In the genomic region with DNA sequence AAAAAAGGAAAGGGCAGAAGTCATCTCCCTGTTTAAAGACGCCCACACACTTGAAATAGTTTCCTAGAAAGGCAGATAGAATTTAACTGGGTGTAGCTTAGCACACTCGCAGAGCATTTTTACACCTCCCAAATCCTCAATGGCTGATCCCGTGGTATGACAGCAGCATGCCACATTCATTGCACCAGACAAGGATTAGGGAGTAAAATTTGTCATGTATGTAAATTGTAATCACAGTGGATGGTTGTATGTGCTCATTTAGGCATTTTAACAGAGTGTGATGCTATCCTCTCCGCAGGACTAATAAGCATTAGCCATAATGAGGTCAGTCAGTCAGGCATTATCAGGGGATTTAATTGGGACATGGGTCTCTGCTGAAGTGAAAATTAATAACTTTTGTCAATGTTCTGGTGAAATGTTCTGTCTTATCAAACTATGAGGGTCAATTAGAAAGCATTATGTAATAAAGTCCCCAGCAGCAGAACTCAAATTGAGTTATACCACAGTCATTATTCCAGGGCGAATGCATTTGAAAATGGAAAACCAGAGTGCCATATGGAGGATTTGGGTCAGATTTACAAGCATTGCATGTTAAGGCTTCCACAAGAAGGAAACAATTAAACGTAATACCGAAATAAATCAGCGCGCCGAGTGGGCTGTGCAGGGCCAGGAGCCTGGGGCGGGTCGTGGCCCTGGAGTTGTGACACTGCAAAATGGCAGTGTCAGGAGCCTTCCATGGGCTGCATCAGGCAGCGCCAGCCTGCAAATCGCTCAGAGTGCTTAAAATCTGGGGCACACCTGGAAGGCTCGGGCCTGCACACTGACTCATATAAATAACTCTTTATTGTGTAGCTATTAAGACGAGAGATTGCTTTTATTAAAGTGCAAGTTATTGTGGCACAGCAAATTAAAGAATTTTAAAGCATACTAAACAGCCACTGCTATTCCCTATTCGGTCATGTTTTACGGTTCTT, we compare ENCODE assay signal across 15 cellular contexts.
DNase-seq lines count a peak whose midpoint lies in the region; ATAC-seq, FAIRE-seq and TF ChIP-seq lines count a peak whose summit lies in the region.
"Had no signal": no experiment of that assay in that cellular context is flagged by ENCODE, and none has a peak within 500 bp of the region (broad histone marks: within the 10 kb centered on the region; RNA-seq: fewer than 3 reads in every experiment).

No MANE protein-coding gene starts in this region.

- no peaks in the 10 kb centered on the region for H3K36me3 ChIP-seq in liver (ENCODE audit: control insufficient read depth in 4 of 4, insufficient read depth in 3 of 4, low read depth in 1 of 4, low read length in 3 of 4)
- no peaks in the 10 kb centered on the region for H3K36me3 ChIP-seq in subcutaneous abdominal adipose tissue (ENCODE audit: control insufficient read depth in 5 of 5, insufficient read depth in 5 of 5, low read length in 5 of 5)
- H3K36me3 ChIP-seq: gastrocnemius medialis had no signal

- TF ChIP-seq CTCF in WI38 (IDR thresholded peaks at IDR 0.05; ENCODE audit: low read depth, low read length) (no peak), liver (IDR thresholded peaks at IDR 0.05; ENCODE audit: low read depth, low read length, missing input control) (no peak), foreskin keratinocyte (conservative IDR thresholded peaks at IDR 0.05) (no peak)

- 83% methylated on average over 18 of the region's 18 CpGs for WGBS in liver

- H3K9ac ChIP-seq in liver (ENCODE audit: low read depth in 1 of 2, low read length in 2 of 2) = peak overlapping the region in 1 of 2 donors; percentile 91
- peak overlapping the region in 1 of 5 donors; percentile 68 for H3K9ac ChIP-seq in subcutaneous abdominal adipose tissue (ENCODE audit: low read length in 5 of 5)

- TF ChIP-seq RAD21 in liver (IDR thresholded peaks at IDR 0.05) = peak; percentile 5 to 19

- H3K27ac ChIP-seq in liver (ENCODE audit: low read depth in 1 of 2, low read length in 2 of 2) (peak overlapping the region; percentile 88 to 92), subcutaneous abdominal adipose tissue (ENCODE audit: low read depth, low read length) (peak overlapping the region; percentile 42), foreskin keratinocyte (no peak overlapping the region)

- H3K4me1 ChIP-seq in liver (ENCODE audit: control insufficient read depth in 4 of 4, insufficient read depth in 4 of 4, low read length in 3 of 4) = peaks cover 0 to 13% (median 7%) of the 10 kb centered on the region in 4 donors
- peaks cover 0 to 20% (median 8%) of the 10 kb centered on the region in 5 donors for H3K4me1 ChIP-seq in subcutaneous abdominal adipose tissue (ENCODE audit: control insufficient read depth in 5 of 5, insufficient read depth in 5 of 5, low read length in 5 of 5)
- no peaks in the 10 kb centered on the region for H3K4me1 ChIP-seq in foreskin keratinocyte

- peak; percentile 69 for FAIRE-seq in GM12892 (lab: Jason Lieb, UNC)
- FAIRE-seq: colon, GM12878 had no signal

- H3K9me3 ChIP-seq in liver (ENCODE audit: control insufficient read depth in 4 of 4, low read length in 3 of 4) (no peaks in the 10 kb centered on the region), subcutaneous abdominal adipose tissue (ENCODE audit: control insufficient read depth in 5 of 5, low read length in 5 of 5) (no peaks in the 10 kb centered on the region)
- H3K9me3 ChIP-seq: gastrocnemius medialis had no signal

- ATAC-seq in foreskin keratinocyte = no peak

- no peak for TF ChIP-seq POLR2A in GM12892 (IDR thresholded peaks at IDR 0.05; ENCODE audit: low read depth, low read length)

- H3K4me3 ChIP-seq in WI38 (ENCODE audit: low read depth, low read length) (peak overlapping the region; percentile 53; the same call in 1 of the 2 replicates), liver (ENCODE audit: low read depth in 1 of 3, low read length in 3 of 3) (peak overlapping the region in 2 of 3 donors; percentile 43 to 47), subcutaneous abdominal adipose tissue (ENCODE audit: low read depth in 1 of 5, low read length in 5 of 5) (peak overlapping the region in 3 of 5 donors; percentile 47 to 62 (median 54))
- H3K4me3 ChIP-seq: GM12878 had no signal

- DNase-seq in GM12892 (ENCODE audit: insufficient read length) (no peak), foreskin keratinocyte (no peak), NCI-H1417 treated with DMSO at 0.1 percent for 48 hours (lab: John Stamatoyannopoulos, UW) (no peak), NCI-H2029 treated with DMSO at 0.1 percent for 48 hours (lab: John Stamatoyannopoulos, UW) (no peak)
- DNase-seq in stimulated activated CD4-positive, alpha-beta T cell treated with anti-CD3 and anti-CD28 coated beads, Interleukin-2, amount 100 ng/mL, for 24 hours = no peak
- DNase-seq: activated CD4-positive, alpha-beta T cell treated with anti-CD3 and anti-CD28 coated beads, Interleukin-2, amount 10 ng/mL, durations not matched to agents 24 days and 14 days; activated gamma-delta T cell treated with Interleukin-2 at 50 U/mL for 16 hours; gastrocnemius medialis; left colon; NCI-H526 treated with DMSO at 0.1 percent for 48 hours had no signal

- H3K27me3 ChIP-seq in liver (ENCODE audit: control insufficient read depth in 4 of 4, insufficient read depth in 4 of 4, low read length in 3 of 4) (no peaks in the 10 kb centered on the region), subcutaneous abdominal adipose tissue (ENCODE audit: control insufficient read depth in 5 of 5, insufficient read depth in 4 of 5, low read length in 5 of 5) (no peaks in the 10 kb centered on the region), foreskin keratinocyte (no peaks in the 10 kb centered on the region)
- H3K27me3 ChIP-seq: gastrocnemius medialis had no signal

TF ChIP-seq in liver, 16 proteins besides CTCF, POLR2A, EP300 and RAD21:
- peak; percentile 0 for TF ChIP-seq SP1 (IDR thresholded peaks at IDR 0.05)
- no peak for TF ChIP-seq HNF4G (IDR thresholded peaks at IDR 0.05)
- TF ChIP-seq, protein P1, sequence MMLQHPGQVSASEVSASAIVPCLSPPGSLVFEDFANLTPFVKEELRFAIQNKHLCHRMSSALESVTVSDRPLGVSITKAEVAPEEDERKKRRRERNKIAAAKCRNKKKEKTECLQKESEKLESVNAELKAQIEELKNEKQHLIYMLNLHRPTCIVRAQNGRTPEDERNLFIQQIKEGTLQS (IDR thresholded peaks at IDR 0.05) = no peak
- TF ChIP-seq NR2F2 (IDR thresholded peaks at IDR 0.05) = peak; percentile 68
- no peak for TF ChIP-seq JUND (IDR thresholded peaks at IDR 0.05)
- peak; percentile 88 to 92 for TF ChIP-seq EGR1 (IDR thresholded peaks at IDR 0.05; ENCODE audit: low read depth in 2 of 2)
- TF ChIP-seq YY1 (IDR thresholded peaks at IDR 0.05) = no peak
- TF ChIP-seq, protein P2, sequence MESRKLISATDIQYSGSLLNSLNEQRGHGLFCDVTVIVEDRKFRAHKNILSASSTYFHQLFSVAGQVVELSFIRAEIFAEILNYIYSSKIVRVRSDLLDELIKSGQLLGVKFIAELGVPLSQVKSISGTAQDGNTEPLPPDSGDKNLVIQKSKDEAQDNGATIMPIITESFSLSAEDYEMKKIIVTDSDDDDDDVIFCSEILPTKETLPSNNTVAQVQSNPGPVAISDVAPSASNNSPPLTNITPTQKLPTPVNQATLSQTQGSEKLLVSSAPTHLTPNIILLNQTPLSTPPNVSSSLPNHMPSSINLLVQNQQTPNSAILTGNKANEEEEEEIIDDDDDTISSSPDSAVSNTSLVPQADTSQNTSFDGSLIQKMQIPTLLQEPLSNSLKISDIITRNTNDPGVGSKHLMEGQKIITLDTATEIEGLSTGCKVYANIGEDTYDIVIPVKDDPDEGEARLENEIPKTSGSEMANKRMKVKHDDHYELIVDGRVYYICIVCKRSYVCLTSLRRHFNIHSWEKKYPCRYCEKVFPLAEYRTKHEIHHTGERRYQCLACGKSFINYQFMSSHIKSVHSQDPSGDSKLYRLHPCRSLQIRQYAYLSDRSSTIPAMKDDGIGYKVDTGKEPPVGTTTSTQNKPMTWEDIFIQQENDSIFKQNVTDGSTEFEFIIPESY (IDR thresholded peaks at IDR 0.05) = no peak
- no peak for TF ChIP-seq TAF1 (conservative IDR thresholded peaks at IDR 0.05)
- no peak for TF ChIP-seq FOXA1 (IDR thresholded peaks at IDR 0.05)
- peak in 1 of 2 donors; percentile 19 for TF ChIP-seq HNF4A (conservative IDR thresholded peaks at IDR 0.05)
- TF ChIP-seq, protein P3, sequence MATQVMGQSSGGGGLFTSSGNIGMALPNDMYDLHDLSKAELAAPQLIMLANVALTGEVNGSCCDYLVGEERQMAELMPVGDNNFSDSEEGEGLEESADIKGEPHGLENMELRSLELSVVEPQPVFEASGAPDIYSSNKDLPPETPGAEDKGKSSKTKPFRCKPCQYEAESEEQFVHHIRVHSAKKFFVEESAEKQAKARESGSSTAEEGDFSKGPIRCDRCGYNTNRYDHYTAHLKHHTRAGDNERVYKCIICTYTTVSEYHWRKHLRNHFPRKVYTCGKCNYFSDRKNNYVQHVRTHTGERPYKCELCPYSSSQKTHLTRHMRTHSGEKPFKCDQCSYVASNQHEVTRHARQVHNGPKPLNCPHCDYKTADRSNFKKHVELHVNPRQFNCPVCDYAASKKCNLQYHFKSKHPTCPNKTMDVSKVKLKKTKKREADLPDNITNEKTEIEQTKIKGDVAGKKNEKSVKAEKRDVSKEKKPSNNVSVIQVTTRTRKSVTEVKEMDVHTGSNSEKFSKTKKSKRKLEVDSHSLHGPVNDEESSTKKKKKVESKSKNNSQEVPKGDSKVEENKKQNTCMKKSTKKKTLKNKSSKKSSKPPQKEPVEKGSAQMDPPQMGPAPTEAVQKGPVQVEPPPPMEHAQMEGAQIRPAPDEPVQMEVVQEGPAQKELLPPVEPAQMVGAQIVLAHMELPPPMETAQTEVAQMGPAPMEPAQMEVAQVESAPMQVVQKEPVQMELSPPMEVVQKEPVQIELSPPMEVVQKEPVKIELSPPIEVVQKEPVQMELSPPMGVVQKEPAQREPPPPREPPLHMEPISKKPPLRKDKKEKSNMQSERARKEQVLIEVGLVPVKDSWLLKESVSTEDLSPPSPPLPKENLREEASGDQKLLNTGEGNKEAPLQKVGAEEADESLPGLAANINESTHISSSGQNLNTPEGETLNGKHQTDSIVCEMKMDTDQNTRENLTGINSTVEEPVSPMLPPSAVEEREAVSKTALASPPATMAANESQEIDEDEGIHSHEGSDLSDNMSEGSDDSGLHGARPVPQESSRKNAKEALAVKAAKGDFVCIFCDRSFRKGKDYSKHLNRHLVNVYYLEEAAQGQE (IDR thresholded peaks at IDR 0.05) = no peak
- TF ChIP-seq, protein P4, sequence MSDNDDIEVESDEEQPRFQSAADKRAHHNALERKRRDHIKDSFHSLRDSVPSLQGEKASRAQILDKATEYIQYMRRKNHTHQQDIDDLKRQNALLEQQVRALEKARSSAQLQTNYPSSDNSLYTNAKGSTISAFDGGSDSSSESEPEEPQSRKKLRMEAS (IDR thresholded peaks at IDR 0.05) = peak; percentile 24
- peak in 1 of 2 donors; percentile 58 for TF ChIP-seq RXRA (IDR thresholded peaks at IDR 0.05)
- TF ChIP-seq GABPA (IDR thresholded peaks at IDR 0.05 in 1 of 2, conservative IDR thresholded peaks at IDR 0.05 in 1 of 2) = no peak
- TF ChIP-seq FOXA2 (IDR thresholded peaks at IDR 0.05) = no peak
